In genomic region chr1:25744140-25744581, GRCh38 we compare ENCODE assay signal across 8 cellular contexts. TPM values are rescaled to one million over a fixed set of nuclear protein-coding genes. Genes with fewer than 3 reads are reported as not detected.
DNase-seq lines count a peak whose midpoint lies in the region; ATAC-seq and TF ChIP-seq lines count a peak whose summit lies in the region.

No MANE protein-coding gene starts in this region.

- H3K4me1 Mint-ChIP-seq in T-helper 17 cell: peaks cover 29% of the 10 kb centered on the region

- in situ Hi-C loops in GM13977 (cut with MboI; ENCODE audit: low pct_unique_long_range_greater_than_20kb, low sequenced_read_pairs, unreplicated experiment): no loop called here

- no peak overlapping the region for H3K4me3 Mint-ChIP-seq in T-helper 17 cell

- DNase-seq in NCI-H2171 treated with DMSO at 0.1 percent for 48 hours (lab: John Stamatoyannopoulos, UW): peak; percentile 58
- no peak for DNase-seq in NCI-H2171 (lab: John Stamatoyannopoulos, UW)
- DNase-seq in T-helper 17 cell: no peak
- DNase-seq in glomerular visceral epithelial cell (ENCODE audit: extremely low spot score): peak; percentile 39
- DNase-seq in posterior vena cava (ENCODE audit: low spot score): peak; percentile 86
- no peak for DNase-seq in GDM1 (lab: John Stamatoyannopoulos, UW)
- DNase-seq in GM13977 (ENCODE audit: low spot score): no peak

- no peak for ATAC-seq in T-helper 17 cell
- ATAC-seq in GM21526 (IDR thresholded peaks at IDR 0.05; ENCODE audit: low FRiP score, unreplicated experiment): no peak

- H3K27ac Mint-ChIP-seq in T-helper 17 cell: peak overlapping the region; percentile 27

- TF ChIP-seq CTCF in GM13977 (IDR thresholded peaks at IDR 0.05; ENCODE audit: extremely low read depth, insufficient read depth, missing control alignments): no peak

- peaks cover 2% of the 10 kb centered on the region for H3K36me3 Mint-ChIP-seq in T-helper 17 cell (ENCODE audit: low read depth)

- H3K9me3 ChIP-seq in T-helper 17 cell (ENCODE audit: control insufficient read depth, low read length, poor library complexity, severe bottlenecking): no peaks in the 10 kb centered on the region

- H3K27me3 Mint-ChIP-seq in T-helper 17 cell: no peaks in the 10 kb centered on the region

- intact Hi-C loops in posterior vena cava (cut with DNase I): loop anchor here (5.0 kb wide), 4 partner anchors 37 to 633 kb away; partner anchors contain the start of gene MAN1C1 (in 1 of the 2)

RNA-seq across cellular contexts. Expression of gene SELENON, which starts 55.8 kb away (rescaled TPM):
- total RNA-seq in T-helper 17 cell (10 to 100 TPM; 24.5 to 25.2 TPM), posterior vena cava (10 to 100 TPM; 85.7 to 88.0 TPM)

Comparison
In these comparisons a context has a peak if more than half of its experiments do, and no peak if none do; other contexts are left out.
1. DNase-seq: peak in NCI-H2171 treated with DMSO at 0.1 percent for 48 hours (single experiment), glomerular visceral epithelial cell (single experiment) and posterior vena cava (single experiment); none in NCI-H2171 (single experiment), T-helper 17 cell (0 of 3), GDM1 (single experiment) and GM13977 (single experiment).